In the genomic region with DNA sequence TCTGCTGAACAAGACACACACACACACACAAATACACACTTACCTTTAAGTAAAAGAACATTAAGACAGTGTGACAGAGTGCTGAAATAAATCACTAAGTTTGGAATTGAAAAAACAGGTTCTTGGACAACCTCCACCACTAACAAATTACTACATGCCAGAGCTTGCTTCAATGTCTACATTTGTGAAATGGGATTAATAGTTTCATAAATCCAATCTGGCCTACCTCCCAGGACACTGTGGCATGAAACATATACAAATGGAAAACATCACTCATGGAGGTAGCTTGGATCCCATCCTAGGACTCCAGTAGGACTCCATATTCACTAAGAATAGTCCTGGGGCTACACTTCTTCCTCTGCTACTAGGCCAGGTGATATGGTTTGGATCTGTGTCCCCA, we compare ENCODE assay signal across 24 cellular contexts. TPM values are rescaled to one million over a fixed set of nuclear protein-coding genes. Genes with fewer than 3 reads are reported as not detected.
"Had no signal": no experiment of that assay in that cellular context is flagged by ENCODE, and none has a peak within 500 bp of the region (broad histone marks: within the 10 kb centered on the region; RNA-seq: fewer than 3 reads in every experiment).

No MANE protein-coding gene starts in this region.

- DNase-seq: effector memory CD8-positive, alpha-beta T cell; heart right ventricle; hypothalamus; kidney glomerular epithelial cell; mammary epithelial cell; naive thymus-derived CD8-positive, alpha-beta T cell; psoas muscle; stimulated activated CD4-positive, alpha-beta T cell treated with anti-CD3 and anti-CD28 coated beads, Interleukin-2, amount 100 ng/mL, for 24 hours; stimulated activated CD4-positive, alpha-beta T cell treated with anti-CD3 and anti-CD28 coated beads, Interleukin-4, amount 100 ng/mL, for 4 hours; stimulated activated naive B cell treated with anti-CD40 and anti-IgM and Interleukin-4, amounts not matched to agents 10 μg/mL and 1 μg/mL and 100 μg/mL, for 72 hours; stimulated activated naive CD8-positive, alpha-beta T cell treated with anti-CD3 and anti-CD28 coated beads, Interleukin-15, amount 100 ng/mL, for 72 hours; substantia nigra; upper lobe of left lung; uterus had no signal

- H3K9me3 ChIP-seq: heart right ventricle, psoas muscle, upper lobe of left lung, uterus had no signal

- FAIRE-seq: frontal cortex, islet of Langerhans had no signal

- H3K4me1 ChIP-seq: psoas muscle, upper lobe of left lung, uterus had no signal

- ATAC-seq: effector memory CD8-positive, alpha-beta T cell; heart right ventricle; naive thymus-derived CD8-positive, alpha-beta T cell; psoas muscle; sciatic nerve; stimulated activated naive B cell treated with anti-CD40 and anti-IgM and Interleukin-4, amounts not matched to agents 10 μg/mL and 1 μg/mL and 100 μg/mL, for 72 hours; stimulated activated naive CD8-positive, alpha-beta T cell treated with anti-CD3 and anti-CD28 coated beads, Interleukin-15, amount 100 ng/mL, for 72 hours had no signal

- H3K27me3 ChIP-seq: heart right ventricle, upper lobe of left lung, uterus had no signal

- H3K4me3 ChIP-seq: heart right ventricle, psoas muscle, skin epidermis, upper lobe of left lung, uterus had no signal

- H3K27ac ChIP-seq: epithelial cell of prostate, heart right ventricle, psoas muscle, upper lobe of left lung, uterus had no signal

- H3K36me3 ChIP-seq: heart right ventricle, upper lobe of left lung, uterus had no signal

RNA-seq across cellular contexts. Expression of gene CCDC60, which starts 8.2 kb away (rescaled TPM):
- total RNA-seq: fibroblast of lung; frontal cortex; heart right ventricle; liver; mammary epithelial cell; mesenteric fat pad; mononuclear cell; naive thymus-derived CD8-positive, alpha-beta T cell; osteocyte; psoas muscle; sciatic nerve had no signal
- polyA plus RNA-seq: fibroblast of lung; heart right ventricle; liver; mammary epithelial cell; naive thymus-derived CD8-positive, alpha-beta T cell; psoas muscle had no signal
